Comparison of ENCODE assay signal across 1 cellular context in the genomic region with DNA sequence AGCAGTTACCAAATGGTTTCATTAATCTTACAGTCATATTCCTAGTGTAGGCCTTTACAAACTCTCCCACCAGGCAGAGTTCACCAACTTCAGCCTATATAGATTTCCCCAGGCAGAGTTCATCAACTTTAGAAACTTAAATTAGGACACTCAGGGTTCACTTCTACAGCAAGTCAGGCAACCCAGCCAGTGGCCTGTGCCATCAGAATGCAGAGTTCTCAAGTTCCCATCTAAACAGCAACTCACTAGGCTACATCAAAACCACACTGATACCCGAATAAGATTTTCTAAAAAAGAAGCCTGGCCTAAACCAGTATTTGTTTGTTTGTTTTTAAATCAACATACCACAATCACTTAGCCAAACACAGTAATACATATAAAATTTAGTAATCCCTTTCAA.
TF ChIP-seq lines count a peak whose summit lies in the region.

No MANE protein-coding gene starts in this region.

TF ChIP-seq in GM12878, 131 proteins besides CTCF, POLR2A, EP300 and RAD21:
- TF ChIP-seq FOXK2 (IDR thresholded peaks at IDR 0.05) = no peak
- TF ChIP-seq, protein P1, sequence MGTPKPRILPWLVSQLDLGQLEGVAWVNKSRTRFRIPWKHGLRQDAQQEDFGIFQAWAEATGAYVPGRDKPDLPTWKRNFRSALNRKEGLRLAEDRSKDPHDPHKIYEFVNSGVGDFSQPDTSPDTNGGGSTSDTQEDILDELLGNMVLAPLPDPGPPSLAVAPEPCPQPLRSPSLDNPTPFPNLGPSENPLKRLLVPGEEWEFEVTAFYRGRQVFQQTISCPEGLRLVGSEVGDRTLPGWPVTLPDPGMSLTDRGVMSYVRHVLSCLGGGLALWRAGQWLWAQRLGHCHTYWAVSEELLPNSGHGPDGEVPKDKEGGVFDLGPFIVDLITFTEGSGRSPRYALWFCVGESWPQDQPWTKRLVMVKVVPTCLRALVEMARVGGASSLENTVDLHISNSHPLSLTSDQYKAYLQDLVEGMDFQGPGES (IDR thresholded peaks at IDR 0.05) = no peak
